In genomic region chr5:168728812-168729211, GRCh38 we compare ENCODE assay signal across 27 cellular contexts.
"Had no signal": no experiment of that assay in that cellular context is flagged by ENCODE, and none has a peak within 500 bp of the region (broad histone marks: within the 10 kb centered on the region; RNA-seq: fewer than 3 reads in every experiment).

No MANE protein-coding gene starts in this region.

- DNase-seq: stimulated activated CD4-positive, alpha-beta T cell treated with anti-CD3 and anti-CD28 coated beads, Interleukin-2, amount 100 ng/mL, for 48 hours; stimulated activated CD4-positive, alpha-beta T cell treated with anti-CD3 and anti-CD28 coated beads, Interleukin-4, amount 100 ng/mL, for 1 hour; stimulated activated CD4-positive, alpha-beta T cell treated with anti-CD3 and anti-CD28 coated beads, Interleukin-4, amount 100 ng/mL, for 24 hours; stimulated activated CD4-positive, alpha-beta T cell treated with anti-CD3 and anti-CD28 coated beads, Interleukin-4, amount 100 ng/mL, for 4 hours; stimulated activated CD8-positive, alpha-beta memory T cell treated with anti-CD3 and anti-CD28 coated beads, Interleukin-4, amount 100 ng/mL, for 48 hours; stimulated activated naive B cell treated with anti-CD40 and anti-IgM and Interleukin-4, amounts not matched to agents 10 μg/mL and 1 μg/mL and 100 μg/mL, for 72 hours; stimulated activated naive CD4-positive, alpha-beta T cell; stimulated activated naive CD4-positive, alpha-beta T cell treated with Interleukin-2 at 50 U/mL for 16 hours; stimulated activated naive CD8-positive, alpha-beta T cell treated with anti-CD3 and anti-CD28 coated beads, Interleukin-15, amount 100 ng/mL, for 72 hours; stimulated activated naive CD8-positive, alpha-beta T cell treated with anti-CD3 and anti-CD28 coated beads, Interleukin-15, Interleukin-2, amounts not matched to agents 100 U/mL and 50 U/mL, for 24 hours; stomach; substantia nigra; testis; thyroid gland; tibial artery; transverse colon; trophoblast cell; upper lobe of left lung; upper lobe of right lung; uterus had no signal

- H3K27me3 ChIP-seq: stomach, suprapubic skin, testis, thyroid gland, tibial artery, tibial nerve, transverse colon, upper lobe of left lung, upper lobe of right lung, uterus, vagina had no signal

- ATAC-seq: stimulated activated effector memory CD8-positive, alpha-beta T cell treated with anti-CD3 and anti-CD28 coated beads, Interleukin-12 subunit alpha, Interleukin-12 subunit beta, amount 100 ng/mL, for 72 hours; stimulated activated memory B cell treated with anti-CD40 and anti-IgM and Interleukin-4, amounts not matched to agents 10 μg/mL and 1 μg/mL and 100 μg/mL, for 72 hours; stimulated activated naive B cell treated with anti-CD40 and anti-IgM and Interleukin-4, amounts not matched to agents 10 μg/mL and 1 μg/mL and 100 μg/mL, for 72 hours; stimulated activated naive CD8-positive, alpha-beta T cell treated with anti-CD3 and anti-CD28 coated beads, Interleukin-15, amount 100 ng/mL, for 72 hours; stimulated activated naive CD8-positive, alpha-beta T cell treated with anti-CD3 and anti-CD28 coated beads, Interleukin-15, Interleukin-2, amounts not matched to agents 100 U/mL and 50 U/mL, for 24 hours; upper lobe of right lung had no signal

- H3K27ac ChIP-seq: stomach, suprapubic skin, testis, thoracic aorta, thyroid gland, tibial artery, tibial nerve, transverse colon, upper lobe of left lung, upper lobe of right lung, uterus, vagina had no signal

- FAIRE-seq: urothelium cell line had no signal

- H3K4me3 ChIP-seq: stomach, suprapubic skin, testis, thoracic aorta, thyroid gland, tibial artery, tibial nerve, transverse colon, upper lobe of left lung, upper lobe of right lung, uterus, vagina had no signal

- H3K9me3 ChIP-seq: suprapubic skin, testis, thyroid gland had no signal

- H3K4me1 ChIP-seq: stomach, suprapubic skin, testis, thyroid gland, tibial nerve, transverse colon, upper lobe of left lung, upper lobe of right lung, uterus, vagina had no signal

- H3K36me3 ChIP-seq: suprapubic skin, thoracic aorta, transverse colon, upper lobe of left lung, upper lobe of right lung, uterus, vagina had no signal
